In the genomic region with DNA sequence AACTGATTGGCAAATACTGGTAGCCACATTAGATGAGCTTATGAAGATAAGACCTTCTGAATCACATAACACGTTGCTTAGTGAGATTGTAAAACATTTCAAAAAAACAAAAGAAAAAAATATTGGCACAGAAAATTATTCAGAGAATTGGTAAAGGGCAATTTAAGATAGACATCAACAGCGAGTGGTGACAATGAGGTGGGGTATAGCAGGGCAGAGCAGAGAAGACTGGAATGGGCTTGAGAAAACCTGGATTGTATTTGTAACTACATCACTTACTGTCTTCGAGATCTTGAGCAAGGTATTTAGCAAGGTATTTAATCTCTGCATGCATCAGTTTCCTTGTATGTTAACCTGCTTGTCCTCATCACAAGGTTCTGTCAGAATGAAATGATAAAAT, we compare ENCODE assay signal across 36 cellular contexts.
"Had no signal": no experiment of that assay in that cellular context is flagged by ENCODE, and none has a peak within 500 bp of the region (broad histone marks: within the 10 kb centered on the region; RNA-seq: fewer than 3 reads in every experiment).

No MANE protein-coding gene starts in this region.

- H3K27me3 ChIP-seq: adrenal gland, body of pancreas, brain microvascular endothelial cell, cardiac muscle cell had no signal

- ATAC-seq: activated CD8-positive, alpha-beta T cell treated with anti-CD3 and anti-CD28 coated beads for 36 hours; activated naive CD4-positive, alpha-beta T cell treated with anti-CD3 and anti-CD28 coated beads, Interleukin-2, amount 50 U/mL, for 72 hours; activated T-cell treated with anti-CD3 and anti-CD28 coated beads, Interleukin-2, amount 50 U/mL, for 4 hours; activated T-cell treated with anti-CD3 and anti-CD28 coated beads, Interleukin-2, amount 50 U/mL, for 72 hours; activated T-helper 17 cell treated with anti-CD3 and anti-CD28 coated beads, Interleukin-2, amount 50 U/mL, for 72 hours; body of pancreas; T-helper 17 cell had no signal

- DNase-seq: activated B cell treated with CpG ODN at 0.5 μM for 24 hours; activated CD4-positive, alpha-beta memory T cell treated with anti-CD3 and anti-CD28 coated beads for 36 hours; activated CD4-positive, alpha-beta T cell treated with anti-CD3 and anti-CD28 coated beads for 4 hours; activated CD4-positive, alpha-beta T cell treated with anti-CD3 and anti-CD28 coated beads, Interleukin-2, amount 10 ng/mL, durations not matched to agents 24 days and 14 days; activated CD4-positive, alpha-beta T cell treated with anti-CD3 and anti-CD28 coated beads, Interleukin-2, amount 50 U/mL, for 1 hour; activated CD4-positive, alpha-beta T cell treated with anti-CD3 and anti-CD28 coated beads, Interleukin-2, amount 50 U/mL, for 4 hours; activated CD4-positive, CD25-positive, alpha-beta regulatory T cell treated with anti-CD3 and anti-CD28 coated beads, Interleukin-2, amount 50 U/mL, for 72 hours; activated CD8-positive, alpha-beta memory T cell treated with anti-CD3 and anti-CD28 coated beads, Interleukin-2, amount 50 U/mL, for 4 hours; activated CD8-positive, alpha-beta T cell treated with anti-CD3 and anti-CD28 coated beads for 36 hours; activated effector memory CD4-positive, alpha-beta T cell treated with anti-CD3 and anti-CD28 coated beads, Interleukin-2, amount 50 U/mL, for 16 hours; activated gamma-delta T cell treated with Interleukin-2 at 50 U/mL for 16 hours; activated naive CD4-positive, alpha-beta T cell; activated naive CD4-positive, alpha-beta T cell treated with anti-CD3 and anti-CD28 coated beads for 36 hours; activated naive CD4-positive, alpha-beta T cell treated with anti-CD3 and anti-CD28 coated beads, Interleukin-2, amount 50 U/mL, for 16 hours; activated naive CD8-positive, alpha-beta T cell treated with anti-CD3 and anti-CD28 coated beads for 36 hours; activated T-cell treated with anti-CD3 and anti-CD28 coated beads for 4 hours; activated T-cell treated with anti-CD3 and anti-CD28 coated beads, Interleukin-2, amount 50 U/mL, for 1 hour; activated T-cell treated with anti-CD3 and anti-CD28 coated beads, Interleukin-2, amount 50 U/mL, for 4 hours; activated T-cell treated with anti-CD3 and anti-CD28 coated beads, Interleukin-2, amount 50 U/mL, for 72 hours; adrenal gland; amniotic stem cell; aorta; body of pancreas; brain microvascular endothelial cell; caudate nucleus; cerebellar nuclear complex; SW 1271; T-helper 17 cell; T1000 had no signal

- H3K4me1 ChIP-seq: adrenal gland, body of pancreas had no signal

- H3K27ac ChIP-seq: adrenal gland, body of pancreas, brain microvascular endothelial cell, cardiac muscle cell, VCaP had no signal

- H3K9me3 ChIP-seq: body of pancreas had no signal

- FAIRE-seq: astrocyte, bronchial epithelial cell, TTC549 had no signal

- H3K36me3 ChIP-seq: adrenal gland, brain microvascular endothelial cell, cardiac muscle cell had no signal

- H3K4me3 ChIP-seq: adrenal gland, body of pancreas, cardiac muscle cell had no signal
